ENCODE assay signal across 8 cellular contexts in genomic region chr10:95906675-95907453, GRCh38. TPM values are rescaled to one million over a fixed set of nuclear protein-coding genes. Genes with fewer than 3 reads are reported as not detected.
DNase-seq lines count a peak whose midpoint lies in the region; ATAC-seq and TF ChIP-seq lines count a peak whose summit lies in the region.

No MANE protein-coding gene starts in this region.

- peak; percentile 69 for DNase-seq in GM12865 (ENCODE audit: low read depth)
- peak; percentile 25 for DNase-seq in NCI-H345 treated with DMSO at 0.1 percent for 48 hours (lab: John Stamatoyannopoulos, UW; ENCODE audit: unreplicated experiment)
- peak; percentile 61 for DNase-seq in activated CD8-positive, alpha-beta memory T cell treated with anti-CD3 and anti-CD28 coated beads, Interleukin-2, amount 50 U/mL, for 48 hours
- no peak for DNase-seq in esophagus muscularis mucosa (ENCODE audit: extremely low spot score)
- peak in 5 of 6 experiments; percentile 4 to 61 (median 27) for DNase-seq in stimulated activated naive CD4-positive, alpha-beta T cell (lab: John Stamatoyannopoulos, UW)

- TF ChIP-seq EP300 in esophagus muscularis mucosa (IDR thresholded peaks at IDR 0.05): no peak

- H3K27me3 ChIP-seq in esophagus muscularis mucosa (no peaks in the 10 kb centered on the region), muscle layer of duodenum (ENCODE audit: low read depth, low read length) (no peaks in the 10 kb centered on the region)

- peak overlapping the region; percentile 79 for H3K27ac ChIP-seq in 22Rv1
- H3K27ac ChIP-seq in esophagus muscularis mucosa (replicated peaks in 1 of 4): peak overlapping the region; percentile 87 to 92 (median 92)
- H3K27ac ChIP-seq in muscle layer of duodenum (ENCODE audit: low read length): peak overlapping the region; percentile 84

- TF ChIP-seq POLR2A in esophagus muscularis mucosa (IDR thresholded peaks at IDR 0.05; ENCODE audit: low read depth): no peak

- TF ChIP-seq CTCF in 22Rv1 (IDR thresholded peaks at IDR 0.05) (no peak), GM12865 (IDR thresholded peaks at IDR 0.05; ENCODE audit: insufficient read depth, low read depth, low read length, missing control alignments) (peak; percentile 18), esophagus muscularis mucosa (IDR thresholded peaks at IDR 0.05) (peak in 2 of 3 experiments; percentile 7 to 14)

- no peaks in the 10 kb centered on the region for H3K9me3 ChIP-seq in esophagus muscularis mucosa
- no peaks in the 10 kb centered on the region for H3K9me3 ChIP-seq in muscle layer of duodenum (ENCODE audit: control insufficient read depth in 1 of 2, low read length in 2 of 2)

- H3K4me1 ChIP-seq in esophagus muscularis mucosa (peaks cover 0 to 11% (median 8%) of the 10 kb centered on the region in 4 donors), muscle layer of duodenum (ENCODE audit: control insufficient read depth in 1 of 2, insufficient read depth in 2 of 2, low read length in 2 of 2) (no peaks in the 10 kb centered on the region)

- WGBS in esophagus muscularis mucosa: 7% methylated on average over 22 of the region's 22 CpGs

- peak; percentile 43 for ATAC-seq in HG02885 (IDR thresholded peaks at IDR 0.05; ENCODE audit: poor library complexity, unreplicated experiment)

- H3K36me3 ChIP-seq in esophagus muscularis mucosa (peaks cover 0 to 22% (median 8%) of the 10 kb centered on the region in 4 donors), muscle layer of duodenum (ENCODE audit: control insufficient read depth in 1 of 2, insufficient read depth in 2 of 2, low read length in 2 of 2) (peaks cover 8 to 18% of the 10 kb centered on the region in 2 donors)

- intact Hi-C loops in esophagus muscularis mucosa (cut with DNase I): no loop called here

- H3K4me3 ChIP-seq in GM12865 (ENCODE audit: low read depth, low read length) (peak overlapping the region; percentile 95), esophagus muscularis mucosa (peak overlapping the region; percentile 73 to 77 (median 76)), muscle layer of duodenum (ENCODE audit: low read depth in 1 of 2, low read length in 2 of 2) (peak overlapping the region; percentile 93)

RNA-seq across cellular contexts. Expression of gene CC2D2B, which starts 0.9 kb away (rescaled TPM):
- total RNA-seq in esophagus muscularis mucosa: 1 to 10 TPM; 1.2 to 2.9 (median 1.8) TPM
